ENCODE assay signal across 11 cellular contexts in genomic region chr14:19380137-19380536, GRCh38. TPM values are rescaled to one million over a fixed set of nuclear protein-coding genes. Genes with fewer than 3 reads are reported as not detected.
"Had no signal": no experiment of that assay in that cellular context is flagged by ENCODE, and none has a peak within 500 bp of the region (broad histone marks: within the 10 kb centered on the region; RNA-seq: fewer than 3 reads in every experiment).

No MANE protein-coding gene starts in this region.

RNA-seq across cellular contexts. Expression of gene POTEG, which starts 54.0 kb away (rescaled TPM):
- total RNA-seq: activated CD4-positive, alpha-beta memory T cell treated with anti-CD3 and anti-CD28 coated beads, Interleukin-2, amount 10 ng/mL, durations not matched to agents 7 days and 5 days; activated CD4-positive, alpha-beta T cell treated with anti-CD3 and anti-CD28 coated beads for 36 hours; activated CD4-positive, alpha-beta T cell treated with anti-CD3 and anti-CD28 coated beads, Interleukin-2, amount 10 ng/mL, durations not matched to agents 7 days and 5 days; activated CD8-positive, alpha-beta memory T cell treated with anti-CD3 and anti-CD28 coated beads, Interleukin-2, amount 10 ng/mL, durations not matched to agents 7 days and 5 days; activated CD8-positive, alpha-beta T cell treated with anti-CD3 and anti-CD28 coated beads, Interleukin-2, amount 10 ng/mL, durations not matched to agents 7 days and 5 days; activated naive CD8-positive, alpha-beta T cell treated with anti-CD3 and anti-CD28 coated beads, Interleukin-2, amount 10 ng/mL, durations not matched to agents 7 days and 5 days; activated T-helper 2 cell treated with anti-CD3 and anti-CD28 coated beads, Interferon-gamma antibody, Interleukin-2, Interleukin-4, amounts not matched to agents 10 μg/mL and 5 μg/mL and 100 μg/mL, durations not matched to agents 14 hours and 24 hours and 36 hours; ascending aorta; bronchial epithelial cell; cardiac muscle cell had no signal
- polyA plus RNA-seq: adipose tissue, cardiac muscle cell had no signal
